Comparison of ENCODE assay signal across 8 cellular contexts in genomic region chr6:11381801-11382513, GRCh38.
DNase-seq lines count a peak whose midpoint lies in the region; ATAC-seq and TF ChIP-seq lines count a peak whose summit lies in the region.

No MANE protein-coding gene starts in this region.

- peak; percentile 82 for ATAC-seq in HG03159 (IDR thresholded peaks at IDR 0.05; ENCODE audit: unreplicated experiment)
- peak; percentile 91 for ATAC-seq in effector memory CD8-positive, alpha-beta T cell (replicated peaks)

- peak overlapping the region; percentile 95 to 96 for H3K27ac Mint-ChIP-seq in effector memory CD8-positive, alpha-beta T cell

- peaks cover 53 to 59% of the 10 kb centered on the region in 2 donors for H3K4me1 Mint-ChIP-seq in effector memory CD8-positive, alpha-beta T cell (ENCODE audit: low read depth in 2 of 2)

- peaks cover 15% of the 10 kb centered on the region for H3K36me3 Mint-ChIP-seq in effector memory CD8-positive, alpha-beta T cell (ENCODE audit: insufficient read depth)

- DNase-seq in activated CD4-positive, CD25-positive, alpha-beta regulatory T cell treated with anti-CD3 and anti-CD28 coated beads, Interleukin-2, amount 50 U/mL, for 16 hours (ENCODE audit: low read depth, low spot score), result peak; percentile 53
- DNase-seq in effector memory CD8-positive, alpha-beta T cell, result peak; percentile 64 to 72 (median 64)
- peak; percentile 58 to 65 for DNase-seq in stimulated activated CD4-positive, alpha-beta T cell treated with anti-CD3 and anti-CD28 coated beads, Interleukin-2, amount 100 ng/mL, for 24 hours
- DNase-seq in iPS-NIHi11 (ENCODE audit: low spot score), result no peak
- DNase-seq in NCI-H2227 (lab: John Stamatoyannopoulos, UW; ENCODE audit: unreplicated experiment), result no peak
- DNase-seq in NCI-H1417 treated with DMSO at 0.1 percent for 48 hours (lab: John Stamatoyannopoulos, UW), result no peak

- peak; percentile 91 for TF ChIP-seq POLR2A in GM19099 (IDR thresholded peaks at IDR 0.05; ENCODE audit: extremely low read depth, insufficient read length, low read depth)

- H3K4me3 Mint-ChIP-seq in effector memory CD8-positive, alpha-beta T cell, result peak overlapping the region; percentile 95 to 96

- no peaks in the 10 kb centered on the region for H3K9me3 Mint-ChIP-seq in effector memory CD8-positive, alpha-beta T cell

- no peaks in the 10 kb centered on the region for H3K27me3 Mint-ChIP-seq in effector memory CD8-positive, alpha-beta T cell

Comparison
In these comparisons a context has a peak if more than half of its experiments do, and no peak if none do; other contexts are left out.
1. DNase-seq: peak in activated CD4-positive, CD25-positive, alpha-beta regulatory T cell treated with anti-CD3 and anti-CD28 coated beads, Interleukin-2, amount 50 U/mL, for 16 hours (single experiment), effector memory CD8-positive, alpha-beta T cell (3 of 3) and stimulated activated CD4-positive, alpha-beta T cell treated with anti-CD3 and anti-CD28 coated beads, Interleukin-2, amount 100 ng/mL, for 24 hours (2 of 2); none in iPS-NIHi11 (single experiment), NCI-H2227 (single experiment) and NCI-H1417 treated with DMSO at 0.1 percent for 48 hours (single experiment).